12 cellular contexts compared by ENCODE assay signal in the genomic region with DNA sequence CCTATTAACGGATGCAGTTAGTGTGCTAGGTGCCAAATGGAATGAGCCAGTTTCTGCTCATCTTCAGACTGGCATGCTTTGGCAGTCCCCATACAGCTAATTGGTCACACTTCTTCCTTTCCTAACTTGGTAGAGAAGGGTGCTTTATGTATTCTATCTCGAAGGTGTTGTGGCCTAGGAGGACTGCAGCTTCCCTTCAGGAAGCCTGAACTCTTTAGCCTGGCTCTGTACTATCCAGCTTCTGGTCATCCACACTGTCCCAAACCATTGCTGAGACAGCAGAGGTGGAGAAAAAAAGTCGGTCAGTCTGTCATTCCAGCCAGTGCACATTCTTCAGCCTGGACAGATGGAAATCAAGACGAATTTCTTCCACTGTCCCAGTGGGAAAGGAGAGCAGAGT. TPM values are rescaled to one million over a fixed set of nuclear protein-coding genes. Genes with fewer than 3 reads are reported as not detected.
"Had no signal": no experiment of that assay in that cellular context is flagged by ENCODE, and none has a peak within 500 bp of the region (broad histone marks: within the 10 kb centered on the region; RNA-seq: fewer than 3 reads in every experiment).

No MANE protein-coding gene starts in this region.

RNA-seq across cellular contexts. Expression of a gene that starts 11.0 kb away (rescaled TPM):
- total RNA-seq: subcutaneous adipose tissue, suprapubic skin, testis, thoracic aorta, thyroid gland, tibial nerve, transverse colon, upper lobe of right lung, ureter, vagina had no signal
- polyA plus RNA-seq: stomach, urinary bladder had no signal
